In genomic region chr2:188292446-188293239, GRCh38 we compare ENCODE assay signal across 8 cellular contexts. TPM values are rescaled to one million over a fixed set of nuclear protein-coding genes. Genes with fewer than 3 reads are reported as not detected.
DNase-seq lines count a peak whose midpoint lies in the region; ATAC-seq and TF ChIP-seq lines count a peak whose summit lies in the region.

No MANE protein-coding gene starts in this region.

- H3K27ac ChIP-seq in left ventricle myocardium inferior (replicated peaks) = peak overlapping the region; percentile 87

- peaks cover under 1% of the 10 kb centered on the region; the same call in 1 of the 2 replicates for H3K9me3 ChIP-seq in MG63
- peaks cover 3% of the 10 kb centered on the region for H3K9me3 ChIP-seq in left ventricle myocardium inferior (replicated peaks)

- H3K4me3 ChIP-seq in MG63 (peak overlapping the region; percentile 71), left ventricle myocardium inferior (peak overlapping the region; percentile 81)

- no peaks in the 10 kb centered on the region for H3K36me3 ChIP-seq in MG63
- H3K36me3 ChIP-seq in left ventricle myocardium inferior = no peaks in the 10 kb centered on the region

- H3K27me3 ChIP-seq in MG63 = no peaks in the 10 kb centered on the region
- H3K27me3 ChIP-seq in left ventricle myocardium inferior (ENCODE audit: low read depth) = no peaks in the 10 kb centered on the region

- ATAC-seq in GM18867 (IDR thresholded peaks at IDR 0.05; ENCODE audit: unreplicated experiment) = no peak
- no peak for ATAC-seq in HG03354 (IDR thresholded peaks at IDR 0.05; ENCODE audit: poor library complexity, severe bottlenecking, unreplicated experiment)

- DNase-seq in DMS53 (lab: John Stamatoyannopoulos, UW) = peak; percentile 94
- peak; percentile 98 for DNase-seq in MG63
- peak in 39 of 56 donors; percentile 1 to 71 (median 24) for DNase-seq in amygdala (lab: John Stamatoyannopoulos, UW)
- peak; percentile 68 for DNase-seq in left ventricle myocardium inferior
- DNase-seq in pulmonary artery endothelial cell (ENCODE audit: low read depth, low spot score) = peak; percentile 71
- DNase-seq in stimulated activated naive CD4-positive, alpha-beta T cell (lab: John Stamatoyannopoulos, UW) = no peak

- TF ChIP-seq CTCF in left ventricle myocardium inferior (IDR thresholded peaks at IDR 0.05; ENCODE audit: borderline replicate concordance) = no peak

- intact Hi-C loops in left ventricle myocardium inferior (cut with micrococcal nuclease) = loop anchor here (10.0 kb wide), 1 partner anchor 72 kb away; no protein-coding TSS in a partner anchor

- H3K4me1 ChIP-seq in left ventricle myocardium inferior = peaks cover 46% of the 10 kb centered on the region

RNA-seq across cellular contexts. Expression of gene GULP1, which starts 1.0 kb away (rescaled TPM):
- total RNA-seq in MG63 (2014; rRNA removed; shearing (Covaris generic); ENCODE audit: low replicate concordance) = 14.6 and 102 TPM in 2 replicates
- total RNA-seq in left ventricle myocardium inferior (5.7 TPM), pulmonary artery endothelial cell (29.9 and 32.2 TPM in 2 replicates)

Comparison
In these comparisons a context has a peak if more than half of its experiments do, and no peak if none do; other contexts are left out.
1. DNase-seq: peak in DMS53 (single experiment), MG63 (single experiment), amygdala (39 of 56), left ventricle myocardium inferior (single experiment) and pulmonary artery endothelial cell (single experiment); none in stimulated activated naive CD4-positive, alpha-beta T cell (0 of 6).